ENCODE assay signal across 8 cellular contexts in the genomic region with DNA sequence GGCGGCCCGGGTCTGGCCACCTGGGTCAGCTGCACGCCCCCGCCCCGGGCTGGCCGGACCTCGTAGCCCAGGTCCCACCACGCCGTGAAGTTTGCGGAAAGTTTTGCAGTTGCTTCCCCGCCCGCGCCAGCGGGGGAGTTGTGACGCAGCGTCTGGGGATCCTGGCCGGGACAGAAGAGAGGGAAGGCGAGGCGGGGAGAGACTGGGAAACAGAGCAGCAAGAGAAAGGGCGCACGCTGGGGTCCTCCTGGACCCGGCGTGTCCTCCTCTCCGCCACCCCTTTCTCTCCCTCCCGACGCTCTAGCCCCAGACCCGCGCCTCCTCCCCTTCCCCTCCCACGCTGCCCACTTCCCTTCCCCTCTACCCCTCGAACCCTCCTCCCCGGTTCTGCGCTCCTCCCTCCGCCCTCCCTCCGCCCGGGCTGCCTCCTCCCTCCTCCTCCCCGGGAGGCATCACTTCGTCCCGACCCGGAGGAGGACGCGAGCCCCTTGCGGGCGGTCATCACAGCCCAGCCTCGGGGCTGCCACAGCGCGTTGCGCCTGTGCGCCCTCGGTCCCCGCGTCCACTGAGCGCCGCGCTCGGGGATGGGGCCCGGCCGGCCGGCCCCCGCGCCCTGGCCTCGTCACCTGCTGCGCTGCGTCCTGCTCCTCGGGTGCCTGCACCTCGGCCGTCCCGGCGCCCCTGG.
DNase-seq lines count a peak whose midpoint lies in the region; ATAC-seq lines count a peak whose summit lies in the region.

A gene with protein sequence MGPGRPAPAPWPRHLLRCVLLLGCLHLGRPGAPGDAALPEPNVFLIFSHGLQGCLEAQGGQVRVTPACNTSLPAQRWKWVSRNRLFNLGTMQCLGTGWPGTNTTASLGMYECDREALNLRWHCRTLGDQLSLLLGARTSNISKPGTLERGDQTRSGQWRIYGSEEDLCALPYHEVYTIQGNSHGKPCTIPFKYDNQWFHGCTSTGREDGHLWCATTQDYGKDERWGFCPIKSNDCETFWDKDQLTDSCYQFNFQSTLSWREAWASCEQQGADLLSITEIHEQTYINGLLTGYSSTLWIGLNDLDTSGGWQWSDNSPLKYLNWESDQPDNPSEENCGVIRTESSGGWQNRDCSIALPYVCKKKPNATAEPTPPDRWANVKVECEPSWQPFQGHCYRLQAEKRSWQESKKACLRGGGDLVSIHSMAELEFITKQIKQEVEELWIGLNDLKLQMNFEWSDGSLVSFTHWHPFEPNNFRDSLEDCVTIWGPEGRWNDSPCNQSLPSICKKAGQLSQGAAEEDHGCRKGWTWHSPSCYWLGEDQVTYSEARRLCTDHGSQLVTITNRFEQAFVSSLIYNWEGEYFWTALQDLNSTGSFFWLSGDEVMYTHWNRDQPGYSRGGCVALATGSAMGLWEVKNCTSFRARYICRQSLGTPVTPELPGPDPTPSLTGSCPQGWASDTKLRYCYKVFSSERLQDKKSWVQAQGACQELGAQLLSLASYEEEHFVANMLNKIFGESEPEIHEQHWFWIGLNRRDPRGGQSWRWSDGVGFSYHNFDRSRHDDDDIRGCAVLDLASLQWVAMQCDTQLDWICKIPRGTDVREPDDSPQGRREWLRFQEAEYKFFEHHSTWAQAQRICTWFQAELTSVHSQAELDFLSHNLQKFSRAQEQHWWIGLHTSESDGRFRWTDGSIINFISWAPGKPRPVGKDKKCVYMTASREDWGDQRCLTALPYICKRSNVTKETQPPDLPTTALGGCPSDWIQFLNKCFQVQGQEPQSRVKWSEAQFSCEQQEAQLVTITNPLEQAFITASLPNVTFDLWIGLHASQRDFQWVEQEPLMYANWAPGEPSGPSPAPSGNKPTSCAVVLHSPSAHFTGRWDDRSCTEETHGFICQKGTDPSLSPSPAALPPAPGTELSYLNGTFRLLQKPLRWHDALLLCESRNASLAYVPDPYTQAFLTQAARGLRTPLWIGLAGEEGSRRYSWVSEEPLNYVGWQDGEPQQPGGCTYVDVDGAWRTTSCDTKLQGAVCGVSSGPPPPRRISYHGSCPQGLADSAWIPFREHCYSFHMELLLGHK (N-terminal part only) (plus strand): TSS at position 452 of the 685 bp plus-strand sequence. CDS start 133 bp downstream, at position 585.

- peak; percentile 68 for DNase-seq in CD1c-positive myeloid dendritic cell (ENCODE audit: extremely low spot score)
- peak; percentile 47 for DNase-seq in SW480 (ENCODE audit: low spot score)
- DNase-seq in left kidney (ENCODE audit: low read depth, low spot score): peak; percentile 95
- peak; percentile 29 to 51 for DNase-seq in stimulated activated CD4-positive, alpha-beta T cell treated with anti-CD3 and anti-CD28 coated beads, Interleukin-1b, Interleukin-23, amount 100 ng/mL, for 4 hours (ENCODE audit: low read depth in 2 of 2)
- no peak for DNase-seq in superior temporal gyrus (ENCODE audit: extremely low spot score)

- peak within 1 kb of the TSS; percentile 47 for H3K27ac ChIP-seq in cingulate gyrus (ENCODE audit: low read depth, low read length)

- ATAC-seq in HG02938 (IDR thresholded peaks at IDR 0.05; ENCODE audit: unreplicated experiment) (peak; percentile 45), GM18511 (IDR thresholded peaks at IDR 0.05; ENCODE audit: unreplicated experiment) (no peak)
